ENCODE assay signal across 14 cellular contexts in genomic region chr7:16668978-16669377, GRCh38. TPM values are rescaled to one million over a fixed set of nuclear protein-coding genes. Genes with fewer than 3 reads are reported as not detected.
DNase-seq lines count a peak whose midpoint lies in the region; ATAC-seq, FAIRE-seq and TF ChIP-seq lines count a peak whose summit lies in the region.
"Had no signal": no experiment of that assay in that cellular context is flagged by ENCODE, and none has a peak within 500 bp of the region (broad histone marks: within the 10 kb centered on the region; RNA-seq: fewer than 3 reads in every experiment).

No MANE protein-coding gene starts in this region.

- intact Hi-C loops in IMR-90 (cut with micrococcal nuclease) (no loop called here), transverse colon (cut with DNase I; ENCODE audit: low total_unique reads) (no loop called here)

- H3K27ac ChIP-seq in A549 = peak overlapping the region; percentile 83 to 85
- H3K27ac ChIP-seq in IMR-90 (ENCODE audit: insufficient read depth, low read length) = peak overlapping the region; percentile 78; the same call in 1 of the 2 replicates
- H3K27ac ChIP-seq in osteoblast (ENCODE audit: low read depth, low read length) = peak overlapping the region; percentile 97
- peak overlapping the region in 1 of 4 donors; percentile 57 for H3K27ac ChIP-seq in transverse colon

- H4K8ac ChIP-seq in IMR-90 (ENCODE audit: low read depth in 2 of 2, low read length in 2 of 2) = peak overlapping the region in 1 of 2 experiments; percentile 43; a peak in 2 of 4 replicates

- H2BK5ac ChIP-seq in IMR-90 (ENCODE audit: low read depth, low read length, poor library complexity, severe bottlenecking) = peak overlapping the region; percentile 93

- H2BK20ac ChIP-seq in IMR-90 (ENCODE audit: low read depth, low read length) = peak overlapping the region; percentile 46; the same call in 1 of the 2 replicates

- peaks cover 29% of the 10 kb centered on the region for H3K4me1 ChIP-seq in A549
- peaks cover 11% of the 10 kb centered on the region for H3K4me1 ChIP-seq in IMR-90 (ENCODE audit: control insufficient read depth, insufficient read depth, low read length)
- H3K4me1 ChIP-seq in osteoblast (ENCODE audit: insufficient read depth, low read length) = peaks cover 32% of the 10 kb centered on the region
- no peaks in the 10 kb centered on the region for H3K4me1 ChIP-seq in transverse colon

- H3K79me1 ChIP-seq in IMR-90 (ENCODE audit: low read depth in 1 of 2, low read length in 2 of 2) = peaks cover 18 to 42% of the 10 kb centered on the region in 2 experiments; a peak in 3 of 4 replicates

- H2BK15ac ChIP-seq in IMR-90 (ENCODE audit: low read depth, low read length) = no peak overlapping the region

- peak overlapping the region; percentile 63 for H3K4me2 ChIP-seq in A549
- 0 out of 2 replicates have a peak overlapping the region, but pooled peaks have one; percentile 1 for H3K4me2 ChIP-seq in IMR-90 (ENCODE audit: low read depth, low read length)
- H3K4me2 ChIP-seq in osteoblast (ENCODE audit: insufficient read depth, low read length) = peak overlapping the region; percentile 69

- TF ChIP-seq CTCF in A549 (IDR thresholded peaks at IDR 0.05) = no peak
- no peak for TF ChIP-seq CTCF in IMR-90 (conservative IDR thresholded peaks at IDR 0.05; ENCODE audit: low read depth, low read length)
- TF ChIP-seq CTCF in epithelial cell of esophagus (IDR thresholded peaks at IDR 0.05; ENCODE audit: insufficient read depth, low read depth, low read length, missing control alignments) = no peak
- no peak for TF ChIP-seq CTCF in osteoblast (IDR thresholded peaks at IDR 0.05; ENCODE audit: extremely low read depth, low read depth, low read length)
- no peak for TF ChIP-seq CTCF in transverse colon (IDR thresholded peaks at IDR 0.05)

- peak overlapping the region; percentile 25; the same call in 1 of the 2 replicates for H2AK5ac ChIP-seq in IMR-90 (ENCODE audit: low read depth, low read length)

- peaks cover 2% of the 10 kb centered on the region for H3K9me1 ChIP-seq in IMR-90 (ENCODE audit: insufficient read depth, low read length)

- CTCF ChIA-PET in A549 (lab: Yijun Ruan, JAX) = no interaction called here
- CTCF ChIA-PET in IMR-90 (lab: Yijun Ruan, JAX) = no interaction called here

- peak overlapping the region; percentile 60 for H3K4ac ChIP-seq in IMR-90 (ENCODE audit: low read depth, low read length)

- H3K36me3 ChIP-seq in IMR-90 (ENCODE audit: control insufficient read depth, insufficient read depth, low read length) (no peaks in the 10 kb centered on the region; the same call in 1 of the 2 replicates), osteoblast (ENCODE audit: insufficient read depth, low read length) (peaks cover 12% of the 10 kb centered on the region), transverse colon (no peaks in the 10 kb centered on the region)

- H2BK120ac ChIP-seq in IMR-90 (ENCODE audit: low read depth, low read length) = 0 out of 2 replicates have a peak overlapping the region, but pooled peaks have one; percentile 38

- H4K5ac ChIP-seq in IMR-90 (ENCODE audit: low read depth, low read length) = peak overlapping the region; percentile 53

- in situ Hi-C loops in IMR-90 (cut with MboI; ENCODE audit: low sequenced_read_pairs) = no loop called here
- in situ Hi-C loops in transverse colon (cut with MboI; ENCODE audit: low pct_ligation_motif_present in 1 of 4, low pct_unique_long_range_greater_than_20kb in 1 of 4, low sequenced_read_pairs in 3 of 4) = no loop called here

- no peak for TF ChIP-seq RAD21 in A549 (conservative IDR thresholded peaks at IDR 0.05 in 1 of 2, IDR thresholded peaks at IDR 0.05 in 1 of 2)
- TF ChIP-seq RAD21 in IMR-90 (IDR thresholded peaks at IDR 0.05; ENCODE audit: low read length) = no peak

- H3K14ac ChIP-seq in IMR-90 (replicated peaks; ENCODE audit: low read depth, low read length) = peak overlapping the region; percentile 22; the same call in 1 of the 2 replicates

- TF ChIP-seq POLR2A in A549 (IDR thresholded peaks at IDR 0.05; ENCODE audit: low read length) (no peak), IMR-90 (IDR thresholded peaks at IDR 0.05; ENCODE audit: low read depth, low read length) (no peak), transverse colon (IDR thresholded peaks at IDR 0.05) (no peak)

- H3K9me3 ChIP-seq in A549 = no peaks in the 10 kb centered on the region
- H3K9me3 ChIP-seq in IMR-90 (ENCODE audit: control insufficient read depth, insufficient read depth, low read length) = no peaks in the 10 kb centered on the region
- no peaks in the 10 kb centered on the region for H3K9me3 ChIP-seq in osteoblast (ENCODE audit: low read depth, low read length)
- no peaks in the 10 kb centered on the region for H3K9me3 ChIP-seq in transverse colon
- H3K9me3 ChIP-seq: tibial artery had no signal

- dilution Hi-C loops in IMR-90 (cut with HindIII; ENCODE audit: low sequenced_read_pairs, unreplicated experiment) = no loop called here

- H3K4me3 ChIP-seq in A549 (no peak overlapping the region), IMR-90 (ENCODE audit: insufficient read depth, low read depth, low read length) (no peak overlapping the region), epithelial cell of esophagus (ENCODE audit: low read length) (no peak overlapping the region), osteoblast (ENCODE audit: insufficient read depth, low read length) (no peak overlapping the region), transverse colon (no peak overlapping the region)
- H3K4me3 ChIP-seq: tibial artery had no signal

- ATAC-seq in A549 (peak in 1 of 2 experiments; percentile 33; a peak in 2 of 6 replicates), IMR-90 (ENCODE audit: low read depth) (no peak), left lobe of liver (no peak), HG02763 (IDR thresholded peaks at IDR 0.05; ENCODE audit: unreplicated experiment) (no peak)

- no TSS peak for BruUV-seq in IMR-90 (replicated peaks; lab: Mats Ljungman, UMichigan)

- H3K56ac ChIP-seq in IMR-90 (ENCODE audit: extremely low read depth, insufficient read depth, low read length) = no peak overlapping the region

- WGBS in A549 (ENCODE audit: missing lambda C conversion rate) = 94% methylated on average over 5 of the region's 5 CpGs
- no CpG with 5 or more reads among the region's 5 CpGs for WGBS in IMR-90 (ENCODE audit: extremely low coverage in 2 of 2, insufficient read length in 1 of 2), 2 experiments
- WGBS in transverse colon (ENCODE audit: low coverage in 1 of 2), 2 donors = 92 to 96% methylated on average over 5 of the region's 5 CpGs

- DNase-seq in A549 (ENCODE audit: low read depth in 1 of 2, low spot score in 1 of 2) = peak in 1 of 2 experiments; percentile 48
- no peak for DNase-seq in IMR-90
- DNase-seq in epithelial cell of esophagus (ENCODE audit: low read depth) = peak; percentile 48
- DNase-seq in osteoblast (ENCODE audit: insufficient read length, low spot score, missing footprints) = no peak
- DNase-seq in left lobe of liver (ENCODE audit: low spot score) = no peak
- DNase-seq in transverse colon = no peak
- DNase-seq in stimulated activated CD4-positive, alpha-beta T cell treated with anti-CD3 and anti-CD28 coated beads, Interleukin-2, amount 100 ng/mL, for 48 hours = no peak
- DNase-seq: activated naive CD4-positive, alpha-beta T cell treated with anti-CD3 and anti-CD28 coated beads, Interleukin-2, amount 10 ng/mL, durations not matched to agents 7 days and 5 days; DMS79; naive B cell; NCI-H345; tibial artery had no signal

- TF ChIP-seq EP300 in A549 (IDR thresholded peaks at IDR 0.05) (no peak), transverse colon (IDR thresholded peaks at IDR 0.05; ENCODE audit: low read depth) (no peak)

- H3K27me3 ChIP-seq in IMR-90 (ENCODE audit: control insufficient read depth, insufficient read depth, low read length) = no peaks in the 10 kb centered on the region
- no peaks in the 10 kb centered on the region for H3K27me3 ChIP-seq in osteoblast (ENCODE audit: insufficient read depth, low read length)
- H3K27me3 ChIP-seq in transverse colon = no peaks in the 10 kb centered on the region
- H3K27me3 ChIP-seq: tibial artery had no signal

- H3K9ac ChIP-seq in IMR-90 (ENCODE audit: low read depth, low read length) = no peak overlapping the region

- H2AK9ac ChIP-seq in IMR-90 (replicated peaks; ENCODE audit: low read depth, low read length, poor library complexity) = no peak overlapping the region

- POLR2A ChIA-PET in A549 (lab: Yijun Ruan, JAX) = interaction anchor here (3.5 kb wide), 1 partner anchor 23 kb away, joined by 48 read pairs; the partner anchor contains the start of genes ANKMY2 and BZW2
- POLR2A ChIA-PET in IMR-90 (lab: Charles Lee; ENCODE audit: unreplicated experiment) = no interaction called here

- H3K18ac ChIP-seq in IMR-90 (ENCODE audit: low read depth, low read length) = peak overlapping the region; percentile 81

- no peak overlapping the region; the same call in 1 of the 2 replicates for H3K23ac ChIP-seq in IMR-90 (ENCODE audit: low read depth, low read length)

- no peak for FAIRE-seq in A549 (lab: Jason Lieb, UNC)
- FAIRE-seq: islet of Langerhans had no signal

- no peak overlapping the region for H2AFZ ChIP-seq in IMR-90 (replicated peaks; ENCODE audit: low read length, poor library complexity)
- H2AFZ ChIP-seq in osteoblast (ENCODE audit: low read length) = no peak overlapping the region

- H4K91ac ChIP-seq in IMR-90 (ENCODE audit: insufficient read depth, low read depth, low read length) = 0 out of 2 replicates have a peak overlapping the region, but pooled peaks have one; percentile 12

- H4K20me1 ChIP-seq in IMR-90 (ENCODE audit: insufficient read depth, low read length) (no peaks in the 10 kb centered on the region), osteoblast (ENCODE audit: insufficient read depth, low read length) (no peaks in the 10 kb centered on the region)

- peaks cover 46% of the 10 kb centered on the region for H3K79me2 ChIP-seq in osteoblast (ENCODE audit: insufficient read depth, low read length)

RNA-seq across cellular contexts. Expression of gene BZW2, which starts 23.0 kb away (rescaled TPM):
- polyA plus RNA-seq in A549 (2011; rRNA removed) (101 and 108 TPM in 2 replicates), A549 (2017; fragmentation: RNase III; extraction: RNeasy Plus Mini Kit Qiagen cat#74134 plus additional on column Dnase treatment) (72.4 to 83.4 TPM (median 76.5 TPM) in 3 replicates), IMR-90 (2012; rRNA removed) (86.1 and 92.9 TPM in 2 replicates)
- polyA plus RNA-seq in A549 (2012; cell fraction: cytosol; rRNA removed) = 74.4 and 76.6 TPM in 2 replicates
- polyA plus RNA-seq in A549 (2012; cell fraction: nucleus; rRNA removed) = 33.3 and 37.6 TPM in 2 replicates
- polyA minus RNA-seq in A549 (2011; rRNA and poly(A)+ RNA removed) = 51.0 and 63.8 TPM in 2 replicates
- total RNA-seq in IMR-90 (2012; rRNA removed) (58.1 and 65.0 TPM in 2 replicates), osteoblast (45.4 and 52.8 TPM in 2 replicates), left lobe of liver (8.4 TPM), transverse colon (100 to 1,000 TPM in 1 of 4 donors, 10 to 100 TPM in 3; 16.1 to 135 (median 70.9) TPM)
- polyA plus RNA-seq in IMR-90 (2012; cell fraction: cytosol; rRNA removed) = 28.3 and 30.7 TPM in 2 replicates
- polyA plus RNA-seq in IMR-90 (2012; cell fraction: nucleus; rRNA removed; ENCODE audit: low replicate concordance) = 10.4 and 40.8 TPM in 2 replicates

RNA-seq across cellular contexts. Expression of gene ANKMY2, which starts 23.4 kb away (rescaled TPM):
- polyA plus RNA-seq in A549 (2011; rRNA removed) (24.2 and 26.1 TPM in 2 replicates), A549 (2017; fragmentation: RNase III; extraction: RNeasy Plus Mini Kit Qiagen cat#74134 plus additional on column Dnase treatment) (13.3 to 15.3 TPM (median 14.3 TPM) in 3 replicates), IMR-90 (2012; rRNA removed) (15.8 and 19.5 TPM in 2 replicates)
- 7.3 and 7.4 TPM in 2 replicates for polyA plus RNA-seq in A549 (2012; cell fraction: cytosol; rRNA removed)
- polyA plus RNA-seq in A549 (2012; cell fraction: nucleus; rRNA removed) = 6.4 and 8.8 TPM in 2 replicates
- polyA minus RNA-seq in A549 (2011; rRNA and poly(A)+ RNA removed) = 12.3 and 14.6 TPM in 2 replicates
- total RNA-seq in IMR-90 (2012; rRNA removed) (41.9 and 43.6 TPM in 2 replicates), osteoblast (26.8 and 28.0 TPM in 2 replicates), left lobe of liver (8.0 TPM), transverse colon (10 to 100 TPM in 2 of 4 donors, 1 to 10 TPM in 1, under 1 TPM in 1; 0.75 to 22.5 (median 12.0) TPM)
- 5.3 TPM in 2 replicates for polyA plus RNA-seq in IMR-90 (2012; cell fraction: cytosol; rRNA removed)
- polyA plus RNA-seq in IMR-90 (2012; cell fraction: nucleus; rRNA removed; ENCODE audit: low replicate concordance) = 3.9 and 25.7 TPM in 2 replicates

Comparison
In these comparisons a context has a peak if more than half of its experiments do, and no peak if none do; other contexts are left out.
1. H3K4me2 ChIP-seq: peak in every context shown above with its lines; median percentile 69 in osteoblast; 63 in A549; 1 in IMR-90.